ENCODE assay signal across 15 cellular contexts in genomic region chr15:100686021-100686724, GRCh38.
A peak's percentile ranks its signal among the peaks of the same experiment; 100 is the strongest.
DNase-seq lines count a peak whose midpoint lies in the region; FAIRE-seq and TF ChIP-seq lines count a peak whose summit lies in the region.
"Had no signal": no experiment of that assay in that cellular context is flagged by ENCODE, and none has a peak within 500 bp of the region (broad histone marks: within the 10 kb centered on the region; RNA-seq: fewer than 3 reads in every experiment).

No MANE protein-coding gene starts in this region.

- H2AK5ac ChIP-seq in H1 (ENCODE audit: low read depth, low read length) = no peak overlapping the region

- H2BK120ac ChIP-seq in H1 (replicated peaks; ENCODE audit: low read depth, low read length) = no peak overlapping the region

- H4K5ac ChIP-seq in H1 (ENCODE audit: insufficient read length, low read depth, low read length) = no peak overlapping the region

- H3K9me3 ChIP-seq in H1 (ENCODE audit: insufficient read depth in 2 of 2, low read depth in 1 of 2, low read length in 1 of 2) (peaks cover under 1 to 3% of the 10 kb centered on the region in 2 experiments; a peak in 1 of 4 replicates), tibial artery (no peaks in the 10 kb centered on the region)

- peak overlapping the region; percentile 31; the same call in 1 of the 2 replicates for H4K8ac ChIP-seq in H1 (ENCODE audit: extremely low read depth, insufficient read depth, low read length)

- CTCF ChIA-PET in H1 (lab: Charles Lee; ENCODE audit: partially characterized antibody) = interaction anchor here (1.3 to 1.6 kb wide), 2 partner anchors 38 to 187 kb away, joined by 3 to 8 read pairs; no protein-coding TSS in a partner anchor

- H3K4me3 ChIP-seq in H1 (ENCODE audit: extremely low read depth in 1 of 4, insufficient read depth in 2 of 4, low read depth in 3 of 4, low read length in 4 of 4) = no peak overlapping the region
- H3K4me3 ChIP-seq in tibial artery = no peak overlapping the region

- no peak for TF ChIP-seq EP300 in H1 (IDR thresholded peaks at IDR 0.05; ENCODE audit: borderline replicate concordance in 1 of 2, low read depth in 2 of 2, low read length in 2 of 2)

- no peak overlapping the region for H2BK5ac ChIP-seq in H1 (ENCODE audit: low read depth, low read length)

- H3K36me3 ChIP-seq in H1 (ENCODE audit: control insufficient read depth in 2 of 4, insufficient read depth in 4 of 4, low read length in 3 of 4) = no peaks in the 10 kb centered on the region
- no peaks in the 10 kb centered on the region for H3K36me3 ChIP-seq in tibial artery

- no peak overlapping the region for H3K14ac ChIP-seq in H1 (ENCODE audit: insufficient read length)

- H3K18ac ChIP-seq in H1 (ENCODE audit: extremely low read depth, low read length) = peak overlapping the region; percentile 7; the same call in 1 of the 2 replicates

- H3K4me2 ChIP-seq in H1 (ENCODE audit: insufficient read depth in 1 of 2, low read depth in 2 of 2, low read length in 2 of 2) = no peak overlapping the region

- POLR2A ChIA-PET in H1 (lab: Charles Lee; ENCODE audit: partially characterized antibody) = no interaction called here

- H2AFZ ChIP-seq in H1 (ENCODE audit: low read length) = no peak overlapping the region

- no peaks in the 10 kb centered on the region for H3K36me3 Mint-ChIP-seq in activated CD4-positive, alpha-beta T cell treated with anti-CD3 and anti-CD28 coated beads, Interleukin-2, amount 10 ng/mL, durations not matched to agents 24 days and 14 days (ENCODE audit: low read depth)

- H2BK12ac ChIP-seq in H1 (ENCODE audit: low read depth, low read length) = 0 out of 2 replicates have a peak overlapping the region, but pooled peaks have one; percentile 50

- FAIRE-seq in HTR-8/SVneo (lab: Jason Lieb, UNC) (peak; percentile 68), H1 (lab: Jason Lieb, UNC) (no peak)

- H3K23me2 ChIP-seq in H1 (ENCODE audit: low read depth, low read length) = no peaks in the 10 kb centered on the region

- H3K4me1 ChIP-seq in H1 (replicated peaks in 1 of 4; ENCODE audit: control insufficient read depth in 3 of 4, insufficient read depth in 4 of 4, low read length in 3 of 4) = peaks cover 6 to 10% (median 8%) of the 10 kb centered on the region in 4 experiments
- H3K4me1 ChIP-seq in tibial artery = no peaks in the 10 kb centered on the region

- H3K27me3 ChIP-seq in H1 (replicated peaks in 1 of 4; ENCODE audit: control insufficient read depth in 3 of 4, extremely low read depth in 1 of 4, insufficient read depth in 3 of 4, low read length in 3 of 4) = 0 out of 7 replicates have a peak, but pooled peaks cover 0 to 2% (median 0%) of the 10 kb centered on the region in 4 experiments
- no peaks in the 10 kb centered on the region for H3K27me3 ChIP-seq in tibial artery

- H4K20me1 ChIP-seq in H1 (replicated peaks in 1 of 2; ENCODE audit: control insufficient read depth in 1 of 2, insufficient read depth in 2 of 2, low read length in 2 of 2) = no peaks in the 10 kb centered on the region

- no peaks in the 10 kb centered on the region for H3K79me2 ChIP-seq in H1 (ENCODE audit: control insufficient read depth in 1 of 2, insufficient read depth in 2 of 2, low read length in 2 of 2)

- no peak overlapping the region for H3K4me3 Mint-ChIP-seq in activated CD4-positive, alpha-beta T cell treated with anti-CD3 and anti-CD28 coated beads, Interleukin-2, amount 10 ng/mL, durations not matched to agents 24 days and 14 days
- H3K4me3 Mint-ChIP-seq: activated CD4-positive, alpha-beta memory T cell treated with anti-CD3 and anti-CD28 coated beads for 36 hours; dendritic cell treated with granulocyte-macrophage colony-stimulating factor and Interleukin-4, amounts not matched to agents 40 ng/mL and 50 ng/mL, for 4 days had no signal

- WGBS in H1 (ENCODE audit: extremely low coverage in 1 of 2, insufficient coverage in 1 of 2, insufficient read length in 1 of 2, insufficient replicate concordance in 2 of 2, low coverage in 1 of 2, low lambda C conversion rate in 2 of 2, missing lambda C conversion rate in 1 of 2), 2 experiments = 94% methylated on average over 23 of the region's 23 CpGs; no CpG with 5 or more reads in 1 of the 2 experiments

- H3K56ac ChIP-seq in H1 (replicated peaks; ENCODE audit: insufficient read length, low read depth, low read length) = no peak overlapping the region

- H3K4me1 Mint-ChIP-seq in activated CD4-positive, alpha-beta T cell treated with anti-CD3 and anti-CD28 coated beads, Interleukin-2, amount 10 ng/mL, durations not matched to agents 24 days and 14 days = no peaks in the 10 kb centered on the region

- no peak overlapping the region for H3K23ac ChIP-seq in H1 (ENCODE audit: insufficient read length)

- peak overlapping the region; percentile 86; the same call in 1 of the 2 replicates for H2BK20ac ChIP-seq in H1 (ENCODE audit: low read length)

- peaks cover 8% of the 10 kb centered on the region for H3K27me3 Mint-ChIP-seq in activated CD4-positive, alpha-beta T cell treated with anti-CD3 and anti-CD28 coated beads, Interleukin-2, amount 10 ng/mL, durations not matched to agents 24 days and 14 days

- H3K27ac ChIP-seq in H1 (ENCODE audit: low read depth, low read length) = no peak overlapping the region
- peak overlapping the region in 1 of 2 donors; percentile 13 for H3K27ac ChIP-seq in tibial artery

- intact Hi-C loops in tibial artery (cut with DNase I; ENCODE audit: low total_unique reads) = no loop called here
- intact Hi-C loops in activated CD4-positive, alpha-beta T cell treated with anti-CD3 and anti-CD28 coated beads, Interleukin-2, amount 10 ng/mL, durations not matched to agents 24 days and 14 days (cut with micrococcal nuclease) = no loop called here

- no peak overlapping the region for H3K27ac Mint-ChIP-seq in activated CD4-positive, alpha-beta T cell treated with anti-CD3 and anti-CD28 coated beads, Interleukin-2, amount 10 ng/mL, durations not matched to agents 24 days and 14 days
- H3K27ac Mint-ChIP-seq: activated CD4-positive, alpha-beta memory T cell treated with anti-CD3 and anti-CD28 coated beads for 36 hours; dendritic cell treated with granulocyte-macrophage colony-stimulating factor and Interleukin-4, amounts not matched to agents 40 ng/mL and 50 ng/mL, for 4 days had no signal

- H3K79me1 ChIP-seq in H1 (ENCODE audit: low read depth, low read length) = no peaks in the 10 kb centered on the region

- no peak overlapping the region for H3K4ac ChIP-seq in H1 (replicated peaks; ENCODE audit: insufficient read length, low read depth, low read length)

- peak overlapping the region; percentile 61; the same call in 1 of the 2 replicates for H2BK15ac ChIP-seq in H1 (ENCODE audit: low read length)

- no peak for TF ChIP-seq RAD21 in H1 (IDR thresholded peaks at IDR 0.05 in 1 of 2, conservative IDR thresholded peaks at IDR 0.05 in 1 of 2; ENCODE audit: low read depth in 2 of 2, low read length in 2 of 2)

- no peak overlapping the region for H3K9ac ChIP-seq in H1 (replicated peaks in 1 of 4; ENCODE audit: extremely low read depth in 1 of 4, low read depth in 3 of 4, low read length in 3 of 4)

- no peaks in the 10 kb centered on the region for H3K9me3 Mint-ChIP-seq in activated CD4-positive, alpha-beta T cell treated with anti-CD3 and anti-CD28 coated beads, Interleukin-2, amount 10 ng/mL, durations not matched to agents 24 days and 14 days

- H4K91ac ChIP-seq in H1 (replicated peaks; ENCODE audit: insufficient read length, low read length) = no peak overlapping the region

- DNase-seq in HTR-8/SVneo (ENCODE audit: insufficient read length, low spot score) (no peak), H1 (ENCODE audit: low read depth in 1 of 2, low spot score in 2 of 2) (no peak), mesenteric fat pad (ENCODE audit: low spot score) (peak; percentile 90), tibial artery (peak; percentile 56 to 74), GM20000 (ENCODE audit: low spot score) (no peak), RPMI8226 (no peak), NCI-H2029 (lab: John Stamatoyannopoulos, UW) (no peak)
- DNase-seq in activated CD4-positive, alpha-beta T cell treated with anti-CD3 and anti-CD28 coated beads, Interleukin-2, amount 10 ng/mL, durations not matched to agents 24 days and 14 days = no peak
- DNase-seq: activated CD4-positive, alpha-beta memory T cell treated with anti-CD3 and anti-CD28 coated beads for 36 hours; C1 segment of cervical spinal cord; DMS79 treated with DMSO at 0.1 percent for 48 hours; mesendoderm; NCI-H2029 treated with DMSO at 0.1 percent for 48 hours; nucleus accumbens had no signal

- TF ChIP-seq POLR2A in H1 (IDR thresholded peaks at IDR 0.05; ENCODE audit: control extremely low read depth in 1 of 2, low read depth in 2 of 2, low read length in 2 of 2) = no peak

- no peak for TF ChIP-seq CTCF in H1 (IDR thresholded peaks at IDR 0.05; ENCODE audit: control extremely low read depth in 1 of 3, insufficient read depth in 1 of 3, low read depth in 1 of 3, low read length in 3 of 3)
- no peak for TF ChIP-seq CTCF in tibial artery (IDR thresholded peaks at IDR 0.05)
- TF ChIP-seq CTCF in GM20000 (IDR thresholded peaks at IDR 0.05; ENCODE audit: extremely low read depth, missing control alignments) = no peak

TF ChIP-seq in H1, 55 proteins besides CTCF, POLR2A, EP300 and RAD21 (continues in another document):
- TF ChIP-seq SIX5 (IDR thresholded peaks at IDR 0.05; ENCODE audit: low read depth, low read length) (no peak), CEBPB (IDR thresholded peaks at IDR 0.05; ENCODE audit: low read depth, low read length) (no peak), SP4 (IDR thresholded peaks at IDR 0.05; ENCODE audit: low read length) (no peak), ATF2 (IDR thresholded peaks at IDR 0.05; ENCODE audit: low read length) (no peak), TCF12 (IDR thresholded peaks at IDR 0.05; ENCODE audit: low read depth, low read length) (no peak), SUZ12 (IDR thresholded peaks at IDR 0.05; ENCODE audit: low read length) (no peak), TAF1 (IDR thresholded peaks at IDR 0.05; ENCODE audit: low read depth, low read length) (no peak), BRCA1 (IDR thresholded peaks at IDR 0.05; ENCODE audit: low read depth, low read length) (no peak), PHF8 (conservative IDR thresholded peaks at IDR 0.05; ENCODE audit: low read depth, low read length) (no peak), KDM4A (IDR thresholded peaks at IDR 0.05; ENCODE audit: low read depth, low read length, severe bottlenecking) (no peak), CBX8 (IDR thresholded peaks at IDR 0.05; ENCODE audit: borderline replicate concordance, low read depth, low read length) (no peak)

Comparison
In these comparisons a context has a peak if more than half of its experiments do, and no peak if none do; other contexts are left out.
1. DNase-seq: peak in mesenteric fat pad (single experiment) and tibial artery (2 of 2); none in HTR-8/SVneo (single experiment), H1 (0 of 2), GM20000 (single experiment), activated CD4-positive, alpha-beta T cell treated with anti-CD3 and anti-CD28 coated beads, Interleukin-2, amount 10 ng/mL, durations not matched to agents 24 days and 14 days (single experiment), RPMI8226 (single experiment) and NCI-H2029 (single experiment).